ENCODE assay signal across 19 cellular contexts in the genomic region with DNA sequence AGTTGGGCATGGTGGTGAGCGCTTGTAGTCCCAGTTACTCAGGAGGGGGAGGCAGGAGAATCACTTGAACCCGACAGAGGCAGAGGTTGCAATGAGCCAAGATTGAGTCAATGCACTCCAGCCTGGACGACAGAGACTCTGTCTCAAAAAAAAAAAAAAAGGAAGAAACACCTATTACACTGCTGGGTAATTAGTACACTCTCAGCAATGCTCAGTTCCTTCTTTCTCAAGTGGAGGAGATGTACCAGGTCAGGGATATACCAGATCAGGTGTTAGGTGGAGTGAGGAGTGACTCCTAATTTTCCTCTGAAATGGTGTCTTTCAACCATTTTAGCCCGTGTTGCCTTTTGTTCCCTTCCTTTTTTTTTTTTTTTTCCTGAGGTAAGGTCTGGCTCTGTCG. TPM values are rescaled to one million over a fixed set of nuclear protein-coding genes. Genes with fewer than 3 reads are reported as not detected.
DNase-seq lines count a peak whose midpoint lies in the region; ATAC-seq, FAIRE-seq and TF ChIP-seq lines count a peak whose summit lies in the region.
"Had no signal": no experiment of that assay in that cellular context is flagged by ENCODE, and none has a peak within 500 bp of the region (broad histone marks: within the 10 kb centered on the region; RNA-seq: fewer than 3 reads in every experiment).

No MANE protein-coding gene starts in this region.

- H3K4me1 ChIP-seq in OCI-LY3 (ENCODE audit: low read length) (peaks cover 54% of the 10 kb centered on the region), GM12878 (ENCODE audit: control insufficient read depth, insufficient read depth, low read length) (no peaks in the 10 kb centered on the region)
- H3K4me1 ChIP-seq: BLaER1 had no signal

- POLR2A ChIA-PET in GM12878 (lab: Charles Lee): interaction anchor here (0.7 kb wide), 1 partner anchor 483 kb away, joined by 6 read pairs; no protein-coding TSS in a partner anchor

- 38% methylated on average over 4 of the region's 5 CpGs for WGBS in GM12878 (ENCODE audit: insufficient coverage, insufficient replicate concordance, low lambda C conversion rate, missing lambda C conversion rate)

- H3K4me2 ChIP-seq in OCI-LY3 (ENCODE audit: low read length) (peak overlapping the region; percentile 31), GM12878 (ENCODE audit: control insufficient read depth, insufficient read depth) (no peak overlapping the region)
- H3K4me2 ChIP-seq: BLaER1, GM23338 had no signal

- TF ChIP-seq EP300 in GM12878 (IDR thresholded peaks at IDR 0.05; ENCODE audit: borderline replicate concordance in 1 of 2, control insufficient read depth in 1 of 2, low read depth in 2 of 2, low read length in 2 of 2): no peak

- FAIRE-seq in GM12891 (lab: Jason Lieb, UNC): no peak
- FAIRE-seq in GM12878 (lab: Jason Lieb, UNC): no peak
- FAIRE-seq: H54, HTR-8/SVneo had no signal

- no peak for TF ChIP-seq POLR2A in GM12891 (IDR thresholded peaks at IDR 0.05; ENCODE audit: low read depth, low read length)
- TF ChIP-seq POLR2A in GM12878 (IDR thresholded peaks at IDR 0.05; ENCODE audit: low read depth, low read length): no peak

- BruUV-seq in GM12878 (replicated peaks; lab: Mats Ljungman, UMichigan): no TSS peak

- no peaks in the 10 kb centered on the region for H3K4me1 Mint-ChIP-seq in stimulated activated naive CD8-positive, alpha-beta T cell treated with anti-CD3 and anti-CD28 coated beads, Interleukin-15, amount 100 ng/mL, for 72 hours
- H3K4me1 Mint-ChIP-seq: GM23338 had no signal

- no peaks in the 10 kb centered on the region for H3K9me3 Mint-ChIP-seq in stimulated activated naive CD8-positive, alpha-beta T cell treated with anti-CD3 and anti-CD28 coated beads, Interleukin-15, amount 100 ng/mL, for 72 hours
- H3K9me3 Mint-ChIP-seq: CD4-positive, alpha-beta memory T cell; GM23338 had no signal

- H3K9ac ChIP-seq in OCI-LY3 (ENCODE audit: low read length): no peak overlapping the region
- H3K9ac ChIP-seq in GM12878 (ENCODE audit: control insufficient read depth, insufficient read depth, low read length): no peak overlapping the region
- H3K9ac ChIP-seq: BLaER1 had no signal

- no peak overlapping the region for H3K4me3 ChIP-seq in OCI-LY3 (ENCODE audit: low read length)
- no peak overlapping the region for H3K4me3 ChIP-seq in GM12878
- H3K4me3 ChIP-seq: BLaER1, GM23338 had no signal

- intact Hi-C loops in GM12878 (cut with micrococcal nuclease; ENCODE audit: unreplicated experiment): loop anchor here (5.0 kb wide), 1 partner anchor 226 kb away; no protein-coding TSS in a partner anchor

- CTCF ChIA-PET in GM12878 (lab: Yijun Ruan, JAX): interaction anchor here (0.7 to 3.7 kb wide), 8 partner anchors 13 to 298 kb away, joined by 4 to 33 read pairs (median 14); no protein-coding TSS in a partner anchor

- DNase-seq in GM12891 (ENCODE audit: insufficient read length, low spot score): no peak
- peak; percentile 14 to 77 for DNase-seq in NOMO-1 (lab: John Stamatoyannopoulos, UW; ENCODE audit: unreplicated experiment in 2 of 2)
- no peak for DNase-seq in GM12878 (ENCODE audit: low read depth, low spot score)
- no peak for DNase-seq in anterior cingulate cortex (lab: John Stamatoyannopoulos, UW)
- no peak for DNase-seq in stimulated activated naive CD8-positive, alpha-beta T cell treated with anti-CD3 and anti-CD28 coated beads, Interleukin-15, amount 100 ng/mL, for 72 hours
- DNase-seq: 8988T; CD4-positive, alpha-beta memory T cell; DMS79 treated with DMSO at 0.1 percent for 48 hours; GF-D8; HCEC 1CT; IMR-90 had no signal

- H3K4me3 Mint-ChIP-seq in stimulated activated naive CD8-positive, alpha-beta T cell treated with anti-CD3 and anti-CD28 coated beads, Interleukin-15, amount 100 ng/mL, for 72 hours: no peak overlapping the region
- H3K4me3 Mint-ChIP-seq: CD14-positive monocyte; CD4-positive, alpha-beta memory T cell; GM23338 had no signal

- no peak overlapping the region for H3K27ac Mint-ChIP-seq in stimulated activated naive CD8-positive, alpha-beta T cell treated with anti-CD3 and anti-CD28 coated beads, Interleukin-15, amount 100 ng/mL, for 72 hours
- H3K27ac Mint-ChIP-seq: CD4-positive, alpha-beta memory T cell; GM23338 had no signal

- H3K27me3 Mint-ChIP-seq in stimulated activated naive CD8-positive, alpha-beta T cell treated with anti-CD3 and anti-CD28 coated beads, Interleukin-15, amount 100 ng/mL, for 72 hours: peaks cover 8% of the 10 kb centered on the region
- H3K27me3 Mint-ChIP-seq: CD4-positive, alpha-beta memory T cell had no signal

- no peak for TF ChIP-seq RAD21 in GM12878 (IDR thresholded peaks at IDR 0.05; ENCODE audit: insufficient read depth, low read depth, low read length)

- H3K9me3 ChIP-seq in OCI-LY3 (ENCODE audit: insufficient read depth, low read length) (no peaks in the 10 kb centered on the region), GM12878 (replicated peaks; ENCODE audit: control insufficient read depth, insufficient read depth, low read length) (no peaks in the 10 kb centered on the region)
- H3K9me3 ChIP-seq: BLaER1 had no signal

- H2AFZ ChIP-seq in OCI-LY3 (ENCODE audit: low read depth, low read length) (no peak overlapping the region), GM12878 (ENCODE audit: control insufficient read depth, low read depth, low read length) (no peak overlapping the region)
- H2AFZ ChIP-seq: GM23338 had no signal

- in situ Hi-C loops in GM12878 (cut with MboI): no loop called here

- ATAC-seq in GM12878 (peak; percentile 33; the same call in 1 of the 3 replicates), HG03460 (IDR thresholded peaks at IDR 0.05; ENCODE audit: unreplicated experiment) (no peak), HG03135 (IDR thresholded peaks at IDR 0.05; ENCODE audit: unreplicated experiment) (no peak)
- ATAC-seq in stimulated activated naive CD8-positive, alpha-beta T cell treated with anti-CD3 and anti-CD28 coated beads, Interleukin-15, amount 100 ng/mL, for 72 hours: no peak
- ATAC-seq: GM23338 had no signal

- no peaks in the 10 kb centered on the region for H3K27me3 ChIP-seq in OCI-LY3 (ENCODE audit: low read depth, low read length)
- no peaks in the 10 kb centered on the region for H3K27me3 ChIP-seq in GM12878 (replicated peaks in 1 of 2; ENCODE audit: control insufficient read depth in 2 of 2, insufficient read depth in 2 of 2, low read length in 1 of 2)
- H3K27me3 ChIP-seq: BLaER1 had no signal

- no peaks in the 10 kb centered on the region for H4K20me1 ChIP-seq in OCI-LY3 (ENCODE audit: insufficient read depth, low read length)
- H4K20me1 ChIP-seq in GM12878 (ENCODE audit: control insufficient read depth, insufficient read depth): no peaks in the 10 kb centered on the region
- H4K20me1 ChIP-seq: BLaER1 had no signal

- no peak overlapping the region for H3K27ac ChIP-seq in OCI-LY3 (ENCODE audit: low read length)
- no peak overlapping the region for H3K27ac ChIP-seq in GM12878 (ENCODE audit: control insufficient read depth, insufficient read depth)
- H3K27ac ChIP-seq: BLaER1 had no signal

- TF ChIP-seq CTCF in OCI-LY3 (IDR thresholded peaks at IDR 0.05; ENCODE audit: low read depth, low read length) (no peak), GM12878 (IDR thresholded peaks at IDR 0.05 in 2 of 3, conservative IDR thresholded peaks at IDR 0.05 in 1 of 3; ENCODE audit: control insufficient read depth in 2 of 3, extremely low read depth in 1 of 3, insufficient read depth in 1 of 3, low read depth in 3 of 3, low read length in 3 of 3) (no peak)

- H3K79me2 ChIP-seq in OCI-LY3 (ENCODE audit: low read length) (no peaks in the 10 kb centered on the region), GM12878 (ENCODE audit: control insufficient read depth, insufficient read depth, low read length) (no peaks in the 10 kb centered on the region)

- no peaks in the 10 kb centered on the region for H3K36me3 ChIP-seq in OCI-LY3 (replicated peaks; ENCODE audit: low read depth, low read length)
- no peaks in the 10 kb centered on the region for H3K36me3 ChIP-seq in GM12878 (ENCODE audit: control insufficient read depth in 2 of 2, insufficient read depth in 2 of 2, low read length in 1 of 2)
- H3K36me3 ChIP-seq: BLaER1 had no signal

- RAD21 ChIA-PET in GM12878 (lab: Charles Lee; ENCODE audit: unreplicated experiment): interaction anchor here (0.8 to 3.5 kb wide), 2 partner anchors 14 to 229 kb away, joined by 3 to 27 read pairs; no protein-coding TSS in a partner anchor

- SMC1A ChIA-PET in GM12878 (lab: Charles Lee; ENCODE audit: uncharacterized antibody, unreplicated experiment): interaction anchor here (3.6 to 5.5 kb wide), 2 partner anchors 12 to 13 kb away, joined by 36 to 54 read pairs; no protein-coding TSS in a partner anchor

TF ChIP-seq in GM12891, 5 proteins besides CTCF, POLR2A, EP300 and RAD21:
- peak; percentile 18; the same call in 1 of the 2 replicates for TF ChIP-seq SPI1 (IDR thresholded peaks at IDR 0.05; ENCODE audit: low read depth, low read length)
- TF ChIP-seq POU2F2 (IDR thresholded peaks at IDR 0.05; ENCODE audit: low read depth, low read length): no peak

TF ChIP-seq in GM12878, 131 proteins besides CTCF, POLR2A, EP300 and RAD21:
- TF ChIP-seq SPI1 (IDR thresholded peaks at IDR 0.05; ENCODE audit: borderline replicate concordance, insufficient read depth, low read depth, low read length) (peak; percentile 57; the same call in 1 of the 2 replicates), POU2F2 (IDR thresholded peaks at IDR 0.05; ENCODE audit: borderline replicate concordance, low read depth, low read length) (no peak)

RNA-seq across cellular contexts. Expression of a gene that starts 30.0 kb away (rescaled TPM):
- 6.4 TPM for polyA plus RNA-seq in GM12891 (2012; ENCODE audit: low read depth, missing spikeins)
- 83.3 and 89.2 TPM in 2 replicates for total RNA-seq in GM12878 (2013; cell fraction: nucleolus; rRNA removed)
- total RNA-seq in GM12878 (2014; rRNA removed) (12.3 and 16.2 TPM in 2 replicates), GM12878 (2014; rRNA removed; fragmentation: Illumina TruSeq; extraction: Trizol) (14.1 and 14.9 TPM in 2 replicates), GM12878 (2021) (14.2 and 14.3 TPM in 2 replicates)
- polyA plus RNA-seq in GM12878 (2011; ENCODE audit: low read depth): 7.4 TPM
- polyA plus RNA-seq in GM12878 (2011; rRNA removed) (18.4 and 24.9 TPM in 2 replicates), GM12878 (2014; fragmentation: Illumina TruSeq; extraction: Trizol) (10.6 and 14.1 TPM in 2 replicates), GM12878 (2014; fragmentation: Nextera tagmentation; extraction: Ambion mirVana) (1 to 10 TPM; 2.3 to 5.9 TPM), GM12878 (2014; rRNA removed) (7.2 and 8.7 TPM in 2 replicates), GM12878 (2016; fragmentation: Nextera tagmentation; extraction: Ambion mirVana) (1 to 10 TPM; 8.0 to 8.2 TPM)
- 7.3 and 8.6 TPM in 2 replicates for polyA plus RNA-seq in GM12878 (2011; cell fraction: cytosol; rRNA removed)
- 19.8 and 20.7 TPM in 2 replicates for polyA plus RNA-seq in GM12878 (2011; cell fraction: nucleus; rRNA removed)
- 8.6 and 11.7 TPM in 2 replicates for polyA plus RNA-seq in GM12878 (2012)
- 21.7 and 32.4 TPM in 2 replicates for polyA minus RNA-seq in GM12878 (2011; rRNA and poly(A)+ RNA removed)
- polyA minus RNA-seq in GM12878 (2011; cell fraction: cytosol; rRNA and poly(A)+ RNA removed): 6.9 and 8.4 TPM in 2 replicates
- 12.6 and 18.4 TPM in 2 replicates for polyA minus RNA-seq in GM12878 (2011; cell fraction: nucleus; rRNA and poly(A)+ RNA removed)

Comparison
In these comparisons a context has a peak if more than half of its experiments do, and no peak if none do; other contexts are left out.
1. DNase-seq: peak in NOMO-1 (2 of 2); none in GM12891 (single experiment), GM12878 (single experiment), anterior cingulate cortex (0 of 58) and stimulated activated naive CD8-positive, alpha-beta T cell treated with anti-CD3 and anti-CD28 coated beads, Interleukin-15, amount 100 ng/mL, for 72 hours (0 of 2).